Comparison of ENCODE assay signal across 20 cellular contexts in the genomic region with DNA sequence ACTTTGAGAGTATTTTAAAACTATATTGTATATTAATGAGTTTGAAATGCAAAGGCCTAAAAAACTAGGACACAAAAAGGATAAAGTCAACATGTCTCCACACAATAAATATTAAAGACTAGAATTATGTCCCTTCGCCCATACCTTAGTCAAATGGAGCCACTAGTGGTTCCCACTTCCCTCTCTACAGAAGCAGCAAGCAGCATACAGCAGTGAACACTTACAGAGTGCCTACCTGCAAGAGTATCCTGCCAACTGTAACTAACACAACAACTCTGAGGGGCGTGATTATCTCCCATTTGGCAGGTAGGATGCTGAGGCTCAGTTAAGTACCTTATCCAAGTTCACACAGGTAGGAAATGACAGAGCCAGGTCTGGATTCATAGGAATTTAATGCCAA. TPM values are rescaled to one million over a fixed set of nuclear protein-coding genes. Genes with fewer than 3 reads are reported as not detected.
DNase-seq lines count a peak whose midpoint lies in the region; ATAC-seq lines count a peak whose summit lies in the region.
"Had no signal": no experiment of that assay in that cellular context is flagged by ENCODE, and none has a peak within 500 bp of the region (broad histone marks: within the 10 kb centered on the region; RNA-seq: fewer than 3 reads in every experiment).

No MANE protein-coding gene starts in this region.

- ATAC-seq in HG02852 (IDR thresholded peaks at IDR 0.05; ENCODE audit: unreplicated experiment): peak; percentile 44
- ATAC-seq in HG03565 (IDR thresholded peaks at IDR 0.05; ENCODE audit: unreplicated experiment): peak; percentile 43
- ATAC-seq in left cardiac atrium: no peak
- no peak for ATAC-seq in HG02571 (IDR thresholded peaks at IDR 0.05; ENCODE audit: unreplicated experiment)
- ATAC-seq: PC-3, SK-N-SH treated with all-trans-retinoic acid at 6 μM for 48 hours, T-cell had no signal

- intact Hi-C loops in left cardiac atrium (cut with DNase I): no loop called here

- DNase-seq in NCI-H2029 (lab: John Stamatoyannopoulos, UW): peak; percentile 10
- DNase-seq in NCI-H2029 treated with DMSO at 0.1 percent for 48 hours (lab: John Stamatoyannopoulos, UW): no peak
- no peak for DNase-seq in glomerular visceral epithelial cell (ENCODE audit: extremely low spot score)
- no peak for DNase-seq in left cardiac atrium
- DNase-seq in NCI-H1436 (lab: John Stamatoyannopoulos, UW): no peak
- DNase-seq: COR-L47, DMS 273 treated with DMSO at 0.1 percent for 48 hours, DND-41, IMR-90, Karpas-422, NCI-H1048, NCI-H1436 treated with DMSO at 0.1 percent for 48 hours, PC-3, RPMI8226, SHP77 treated with DMSO at 0.1 percent for 48 hours, T-cell had no signal

RNA-seq across cellular contexts. Expression of gene DYNC1LI1, which starts 17.2 kb away (rescaled TPM):
- total RNA-seq in left cardiac atrium: 10 to 100 TPM; 34.3 to 38.4 TPM

RNA-seq across cellular contexts. Expression of gene CMTM6, which starts 50.8 kb away (rescaled TPM):
- total RNA-seq in left cardiac atrium: 10 to 100 TPM; 16.4 to 21.1 TPM

Comparison
In these comparisons a context has a peak if more than half of its experiments do, and no peak if none do; other contexts are left out.
1. ATAC-seq: peak in HG02852 (single experiment) and HG03565 (single experiment); none in left cardiac atrium (0 of 2) and HG02571 (single experiment).